21 cellular contexts compared by ENCODE assay signal in genomic region chr10:37733822-37734221, GRCh38.
"Had no signal": no experiment of that assay in that cellular context is flagged by ENCODE, and none has a peak within 500 bp of the region (broad histone marks: within the 10 kb centered on the region; RNA-seq: fewer than 3 reads in every experiment).

No MANE protein-coding gene starts in this region.

- H3K4me1 ChIP-seq: gastrocnemius medialis, left ventricle myocardium inferior, upper lobe of left lung had no signal

- H3K27ac ChIP-seq: brain microvascular endothelial cell, gastrocnemius medialis, left ventricle myocardium inferior, thoracic aorta, upper lobe of left lung had no signal

- H3K27me3 Mint-ChIP-seq: activated CD4-positive, alpha-beta memory T cell treated with anti-CD3 and anti-CD28 coated beads for 36 hours; natural killer cell treated with Interleukin-12 subunit alpha and Interleukin-12 subunit beta and Interleukin-15 and Interleukin-18, amount 100 ng/mL, for 72 hours; progenitor cell of endocrine pancreas had no signal

- H3K36me3 ChIP-seq: brain microvascular endothelial cell, gastrocnemius medialis, left ventricle myocardium inferior, thoracic aorta, upper lobe of left lung had no signal

- H3K9me3 ChIP-seq: gastrocnemius medialis, left ventricle myocardium inferior, thoracic aorta had no signal

- H3K36me3 Mint-ChIP-seq: activated CD4-positive, alpha-beta memory T cell treated with anti-CD3 and anti-CD28 coated beads for 36 hours; activated naive CD4-positive, alpha-beta T cell treated with anti-CD3 and anti-CD28 coated beads, Interleukin-2, amount 50 U/mL, for 72 hours; natural killer cell treated with Interleukin-12 subunit alpha and Interleukin-12 subunit beta and Interleukin-15 and Interleukin-18, amount 100 ng/mL, for 72 hours had no signal

- H3K27ac Mint-ChIP-seq: activated CD4-positive, alpha-beta memory T cell treated with anti-CD3 and anti-CD28 coated beads for 36 hours; activated naive CD4-positive, alpha-beta T cell treated with anti-CD3 and anti-CD28 coated beads, Interleukin-2, amount 50 U/mL, for 72 hours; activated T-helper 1 cell treated with anti-CD3 and anti-CD28 coated beads, Interleukin-12 subunit alpha, Interleukin-12 subunit beta, Interleukin-2, Interleukin-4 antibody, amounts not matched to agents 30 ng/mL and 10 ng/mL and 1 ng/mL, durations not matched to agents 14 hours and 24 hours and 36 hours; natural killer cell treated with Interleukin-12 subunit alpha and Interleukin-12 subunit beta and Interleukin-15 and Interleukin-18, amount 100 ng/mL, for 72 hours; progenitor cell of endocrine pancreas had no signal

- H3K4me3 ChIP-seq: gastrocnemius medialis, left ventricle myocardium inferior, thoracic aorta, upper lobe of left lung had no signal

- H3K27me3 ChIP-seq: brain microvascular endothelial cell, gastrocnemius medialis, upper lobe of left lung had no signal

- ATAC-seq: esophagus mucosa; gastrocnemius medialis; natural killer cell treated with Interleukin-12 subunit alpha and Interleukin-12 subunit beta and Interleukin-15 and Interleukin-18, amount 100 ng/mL, for 72 hours had no signal

- DNase-seq: activated CD4-positive, alpha-beta memory T cell treated with anti-CD3 and anti-CD28 coated beads for 36 hours; activated CD4-positive, alpha-beta T cell treated with anti-CD3 and anti-CD28 coated beads for 48 hours; aorta; brain microvascular endothelial cell; central memory CD4-positive, alpha-beta T cell; effector memory CD4-positive, alpha-beta T cell; gastrocnemius medialis; hippocampal formation; kidney glomerular epithelial cell; left ventricle myocardium inferior; retina; stimulated activated CD4-positive, alpha-beta T cell treated with anti-CD3 and anti-CD28 coated beads, Interleukin-2, amount 100 ng/mL, for 48 hours; stimulated activated CD8-positive, alpha-beta memory T cell treated with anti-CD3 and anti-CD28 coated beads, Interleukin-4, amount 100 ng/mL, for 48 hours; stimulated activated naive CD4-positive, alpha-beta T cell treated with Interleukin-2 at 50 U/mL for 16 hours; upper lobe of left lung had no signal

- H3K9me3 Mint-ChIP-seq: activated CD4-positive, alpha-beta memory T cell treated with anti-CD3 and anti-CD28 coated beads for 36 hours had no signal

- H3K4me3 Mint-ChIP-seq: activated CD4-positive, alpha-beta memory T cell treated with anti-CD3 and anti-CD28 coated beads for 36 hours; activated T-helper 1 cell treated with anti-CD3 and anti-CD28 coated beads, Interleukin-12 subunit alpha, Interleukin-12 subunit beta, Interleukin-2, Interleukin-4 antibody, amounts not matched to agents 30 ng/mL and 10 ng/mL and 1 ng/mL, durations not matched to agents 14 hours and 24 hours and 36 hours; natural killer cell treated with Interleukin-12 subunit alpha and Interleukin-12 subunit beta and Interleukin-15 and Interleukin-18, amount 100 ng/mL, for 72 hours had no signal
